ENCODE assay signal across 26 cellular contexts in genomic region chr3:72280876-72281275, GRCh38.
"Had no signal": no experiment of that assay in that cellular context is flagged by ENCODE, and none has a peak within 500 bp of the region (broad histone marks: within the 10 kb centered on the region; RNA-seq: fewer than 3 reads in every experiment).

No MANE protein-coding gene starts in this region.

- H3K27ac ChIP-seq: adrenal gland, body of pancreas, breast epithelium, SJSA1, WERI-Rb-1 had no signal

- H3K4me1 ChIP-seq: adrenal gland, body of pancreas, breast epithelium, SJSA1 had no signal

- H3K9me3 ChIP-seq: adrenal gland, body of pancreas, SJSA1, SK-N-SH had no signal

- H3K9ac ChIP-seq: SK-N-SH had no signal

- H3K36me3 ChIP-seq: adrenal gland, breast epithelium, MG63, SJSA1, WERI-Rb-1 had no signal

- ATAC-seq: activated CD8-positive, alpha-beta T cell treated with anti-CD3 and anti-CD28 coated beads, Interleukin-2, amount 10 ng/mL, durations not matched to agents 7 days and 5 days; activated naive CD4-positive, alpha-beta T cell treated with anti-CD3 and anti-CD28 coated beads, Interleukin-2, amount 50 U/mL, for 72 hours; body of pancreas; Panc1 had no signal

- H3K27me3 ChIP-seq: adrenal gland, body of pancreas, breast epithelium, MG63, SJSA1 had no signal

- H3K4me3 ChIP-seq: adrenal gland, body of pancreas, breast epithelium, MG63, SJSA1 had no signal

- H3K9me2 ChIP-seq: SK-N-SH had no signal

- H3K4me2 ChIP-seq: SK-N-SH had no signal

- DNase-seq: activated CD4-positive, alpha-beta T cell treated with anti-CD3 and anti-CD28 coated beads, Interleukin-2, amount 10 ng/mL, durations not matched to agents 24 days and 14 days; activated CD4-positive, alpha-beta T cell treated with anti-CD3 and anti-CD28 coated beads, Interleukin-2, amount 50 U/mL, for 48 hours; activated CD4-positive, CD25-positive, alpha-beta regulatory T cell; activated CD8-positive, alpha-beta T cell treated with anti-CD3 and anti-CD28 coated beads, Interleukin-2, amount 10 ng/mL, durations not matched to agents 7 days and 5 days; activated gamma-delta T cell treated with Interleukin-2 at 50 U/mL for 16 hours; activated naive CD4-positive, alpha-beta T cell treated with anti-CD3 and anti-CD28 coated beads for 36 hours; activated T-cell treated with anti-CD3 and anti-CD28 coated beads, Interleukin-2, amount 50 U/mL, for 24 hours; adrenal gland; body of pancreas; Karpas-422; KBM-7; MG63; NCI-H1048; NCI-H1105 treated with DMSO at 0.1 percent for 48 hours; NCI-H1436; NCI-H1694; NCI-H1930; NCI-H2081 treated with DMSO at 0.1 percent for 48 hours; NCI-H345; SHP77; SK-N-SH had no signal
